In the genomic region with DNA sequence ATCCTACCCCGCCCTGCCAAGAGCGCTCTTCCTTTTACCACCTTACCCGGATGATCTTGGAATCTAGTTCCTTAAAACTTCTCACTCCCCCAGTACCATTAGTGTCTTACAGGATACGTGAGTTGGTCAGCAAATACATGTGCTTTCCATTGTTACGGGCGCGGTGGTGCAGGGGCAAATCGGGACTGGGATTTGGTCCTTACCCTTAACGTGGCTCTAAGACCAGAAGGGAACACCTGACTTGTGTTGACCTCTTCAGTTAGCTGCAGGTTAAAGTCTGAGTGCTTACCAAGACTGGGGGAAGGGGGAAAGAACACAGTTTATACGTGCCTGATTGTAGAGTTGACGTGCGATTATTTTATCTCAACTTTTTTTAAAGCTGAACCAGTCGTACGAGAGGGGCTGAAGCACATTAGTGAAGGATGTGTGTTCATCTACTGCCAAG, we compare ENCODE assay signal across 8 cellular contexts.
DNase-seq lines count a peak whose midpoint lies in the region; ATAC-seq and TF ChIP-seq lines count a peak whose summit lies in the region.

No MANE protein-coding gene starts in this region.

- peak overlapping the region; percentile 98 for H3K4me2 ChIP-seq in parathyroid adenoma (ENCODE audit: low read length)

- no peaks in the 10 kb centered on the region for H3K27me3 ChIP-seq in parathyroid adenoma (ENCODE audit: control insufficient read depth, insufficient read depth, low read length)

- H3K79me2 ChIP-seq in parathyroid adenoma: peaks cover 10% of the 10 kb centered on the region

- no peak for TF ChIP-seq CTCF in parathyroid adenoma (IDR thresholded peaks at IDR 0.05)

- peak overlapping the region; percentile 85 for H3K27ac ChIP-seq in epithelial cell of prostate
- H3K27ac ChIP-seq in parathyroid adenoma: peak overlapping the region; percentile 95

- no peak for ATAC-seq in GM18867 (IDR thresholded peaks at IDR 0.05; ENCODE audit: unreplicated experiment)

- peak overlapping the region; percentile 12 for H3K9ac ChIP-seq in parathyroid adenoma

- H2AFZ ChIP-seq in parathyroid adenoma: peak overlapping the region; percentile 99

- H3K9me3 ChIP-seq in parathyroid adenoma (ENCODE audit: control insufficient read depth, low read length): no peaks in the 10 kb centered on the region

- DNase-seq in activated CD8-positive, alpha-beta memory T cell treated with anti-CD3 and anti-CD28 coated beads for 24 hours: peak; percentile 66
- DNase-seq in activated CD8-positive, alpha-beta memory T cell treated with anti-CD3 and anti-CD28 coated beads, Interleukin-2, amount 50 U/mL, for 4 hours: no peak
- DNase-seq in RPMI8226: peak; percentile 34
- DNase-seq in epithelial cell of prostate (ENCODE audit: low read depth, low spot score): no peak
- no peak for DNase-seq in cerebellar nuclear complex (lab: John Stamatoyannopoulos, UW)
- no peak for DNase-seq in SW 1271 (lab: John Stamatoyannopoulos, UW)

- H3K4me3 ChIP-seq in parathyroid adenoma (ENCODE audit: low read depth, low read length): peak overlapping the region; percentile 83

- H3K4me1 ChIP-seq in parathyroid adenoma: peaks cover 6% of the 10 kb centered on the region

- H3K36me3 ChIP-seq in parathyroid adenoma (ENCODE audit: control insufficient read depth, insufficient read depth, low read length): no peaks in the 10 kb centered on the region

Comparison
In these comparisons a context has a peak if more than half of its experiments do, and no peak if none do; other contexts are left out.
1. DNase-seq: peak in activated CD8-positive, alpha-beta memory T cell treated with anti-CD3 and anti-CD28 coated beads for 24 hours (single experiment) and RPMI8226 (single experiment); none in activated CD8-positive, alpha-beta memory T cell treated with anti-CD3 and anti-CD28 coated beads, Interleukin-2, amount 50 U/mL, for 4 hours (single experiment), epithelial cell of prostate (single experiment), cerebellar nuclear complex (0 of 2) and SW 1271 (0 of 2).